8 cellular contexts compared by ENCODE assay signal in the genomic region with DNA sequence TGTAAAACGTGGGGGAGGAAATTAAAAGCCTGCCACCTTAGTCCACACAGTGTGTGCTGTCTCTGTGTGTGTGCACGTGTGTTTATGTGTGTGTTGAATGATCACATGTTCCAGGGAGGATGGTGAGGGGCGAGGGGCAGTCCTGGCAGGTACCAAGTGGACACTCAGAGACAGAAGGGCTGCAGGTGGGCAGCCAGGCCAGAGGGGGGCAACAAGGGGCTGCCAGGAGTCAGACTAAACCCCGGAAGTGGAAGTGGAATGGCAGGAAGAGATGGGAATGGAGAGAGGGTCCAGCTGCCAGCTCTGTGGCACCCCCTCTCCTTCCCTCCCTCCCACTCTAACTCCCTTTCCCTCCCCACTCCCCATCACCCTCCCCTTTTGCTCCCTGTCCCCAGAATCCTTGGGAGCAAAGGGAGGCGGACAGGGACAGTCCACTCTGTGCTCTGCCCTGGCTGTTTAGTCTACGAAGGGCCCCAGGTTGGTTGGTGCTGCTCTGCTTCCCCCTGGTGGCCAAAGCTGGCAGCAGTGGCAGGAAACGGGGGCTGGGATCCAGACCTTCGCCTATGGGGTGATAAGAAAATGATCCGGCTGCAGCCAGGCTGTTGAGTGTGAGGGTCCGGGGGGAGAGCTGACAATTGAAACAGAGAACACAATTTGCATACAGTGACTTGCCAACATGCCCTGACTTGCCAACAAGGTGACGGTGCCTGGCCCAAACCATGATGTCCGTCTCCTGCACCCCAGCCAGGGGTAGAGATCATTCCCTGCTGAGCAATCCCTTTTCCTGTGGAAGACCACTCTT. TPM values are rescaled to one million over a fixed set of nuclear protein-coding genes. Genes with fewer than 3 reads are reported as not detected.
DNase-seq lines count a peak whose midpoint lies in the region; ATAC-seq and TF ChIP-seq lines count a peak whose summit lies in the region.

No MANE protein-coding gene starts in this region.

- peaks cover 6% of the 10 kb centered on the region for H3K27me3 Mint-ChIP-seq in activated CD4-positive, alpha-beta memory T cell treated with anti-CD3 and anti-CD28 coated beads, Interleukin-2, amount 10 ng/mL, durations not matched to agents 7 days and 5 days

- no peak overlapping the region for H3K27ac Mint-ChIP-seq in activated CD4-positive, alpha-beta memory T cell treated with anti-CD3 and anti-CD28 coated beads, Interleukin-2, amount 10 ng/mL, durations not matched to agents 7 days and 5 days

- TF ChIP-seq CTCF in GM10248 (IDR thresholded peaks at IDR 0.05; ENCODE audit: control extremely low read depth, extremely low read depth, low read depth, missing control alignments) = peak; percentile 86

- H3K9me3 Mint-ChIP-seq in activated CD4-positive, alpha-beta memory T cell treated with anti-CD3 and anti-CD28 coated beads, Interleukin-2, amount 10 ng/mL, durations not matched to agents 7 days and 5 days = no peaks in the 10 kb centered on the region

- POLR2A ChIA-PET in GM10248 (lab: Yijun Ruan, JAX) = no interaction called here
- POLR2A ChIA-PET in activated CD4-positive, alpha-beta memory T cell treated with anti-CD3 and anti-CD28 coated beads, Interleukin-2, amount 10 ng/mL, durations not matched to agents 7 days and 5 days (lab: Charles Lee) = no interaction called here

- H3K36me3 Mint-ChIP-seq in activated CD4-positive, alpha-beta memory T cell treated with anti-CD3 and anti-CD28 coated beads, Interleukin-2, amount 10 ng/mL, durations not matched to agents 7 days and 5 days (ENCODE audit: low read depth) = no peaks in the 10 kb centered on the region

- H3K4me3 Mint-ChIP-seq in activated CD4-positive, alpha-beta memory T cell treated with anti-CD3 and anti-CD28 coated beads, Interleukin-2, amount 10 ng/mL, durations not matched to agents 7 days and 5 days = no peak overlapping the region

- DNase-seq in GM10248 (ENCODE audit: extremely low spot score) (peak; percentile 88), NCI-H526 (lab: John Stamatoyannopoulos, UW) (peak; percentile 61 to 91), medulla oblongata (ENCODE audit: extremely low spot score) (peak; percentile 81)
- DNase-seq in activated CD4-positive, alpha-beta memory T cell treated with anti-CD3 and anti-CD28 coated beads, Interleukin-2, amount 10 ng/mL, durations not matched to agents 7 days and 5 days = peak; percentile 69
- peak; percentile 52 for DNase-seq in effector CD8-positive, alpha-beta T cell (lab: John Stamatoyannopoulos, UW)
- peak; percentile 46 to 63 (median 58) for DNase-seq in stimulated activated CD4-positive, alpha-beta T cell treated with anti-CD3 and anti-CD28 coated beads, TNF-alpha, amount 100 ng/mL, for 48 hours (ENCODE audit: low read depth in 3 of 3)

- CTCF ChIA-PET in GM10248 (lab: Yijun Ruan, JAX) = interaction anchor here (0.5 to 7.8 kb wide), 23 partner anchors 8 to 517 kb away, joined by 3 to 74 read pairs (median 4); no protein-coding TSS in a partner anchor
- CTCF ChIA-PET in activated CD4-positive, alpha-beta memory T cell treated with anti-CD3 and anti-CD28 coated beads, Interleukin-2, amount 10 ng/mL, durations not matched to agents 7 days and 5 days (lab: Charles Lee) = interaction anchor here (0.7 to 3.7 kb wide), 11 partner anchors 15 to 537 kb away, joined by 3 to 23 read pairs (median 4); no protein-coding TSS in a partner anchor

- ATAC-seq in HG03039 (IDR thresholded peaks at IDR 0.05; ENCODE audit: unreplicated experiment) (peak; percentile 54), GM18502 (IDR thresholded peaks at IDR 0.05; ENCODE audit: poor library complexity, unreplicated experiment) (no peak)

- peaks cover 8% of the 10 kb centered on the region for H3K4me1 Mint-ChIP-seq in activated CD4-positive, alpha-beta memory T cell treated with anti-CD3 and anti-CD28 coated beads, Interleukin-2, amount 10 ng/mL, durations not matched to agents 7 days and 5 days

RNA-seq across cellular contexts. Expression of a gene that starts 24.4 kb away (rescaled TPM):
- total RNA-seq in activated CD4-positive, alpha-beta memory T cell treated with anti-CD3 and anti-CD28 coated beads, Interleukin-2, amount 10 ng/mL, durations not matched to agents 7 days and 5 days = not detected

RNA-seq across cellular contexts. Expression of a gene that starts 29.6 kb away (rescaled TPM):
- not detected for total RNA-seq in activated CD4-positive, alpha-beta memory T cell treated with anti-CD3 and anti-CD28 coated beads, Interleukin-2, amount 10 ng/mL, durations not matched to agents 7 days and 5 days
